In the genomic region with DNA sequence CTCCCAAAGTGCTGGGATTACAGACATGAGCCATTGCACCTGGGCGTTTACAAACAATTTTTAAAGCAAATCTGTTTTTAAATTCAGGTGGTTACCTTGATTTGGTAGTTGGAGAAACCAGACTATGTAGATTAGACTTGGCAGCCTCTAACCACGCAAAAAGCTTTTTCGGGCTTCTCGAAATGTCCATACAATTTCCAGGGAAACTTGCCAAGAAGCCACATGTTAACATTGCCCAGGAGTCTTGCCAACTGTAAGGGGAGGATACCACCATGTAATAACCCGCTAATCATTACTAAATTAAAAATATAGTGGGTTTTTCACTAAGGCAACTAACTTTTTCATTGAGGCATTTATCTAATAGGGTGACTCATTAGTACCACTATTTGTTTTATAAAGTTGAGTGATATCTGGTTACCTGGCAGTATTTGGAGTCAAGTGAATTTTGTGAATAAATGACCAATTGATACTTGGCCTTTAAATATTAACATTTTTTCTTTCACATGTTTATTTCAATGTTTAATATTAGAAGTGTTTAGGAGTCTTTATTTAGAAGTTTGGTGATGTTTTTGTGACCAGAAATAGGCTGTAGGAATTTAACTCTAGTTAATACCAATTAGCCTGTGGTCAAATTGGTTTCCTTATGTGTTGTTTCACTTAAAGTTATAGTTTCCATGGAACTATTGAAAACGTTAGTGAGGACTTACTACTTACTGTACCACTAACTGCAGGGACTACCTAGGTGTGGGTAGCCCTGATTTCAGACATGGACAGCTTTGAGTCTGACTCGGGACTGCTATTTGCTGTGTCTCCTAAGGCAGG, we compare ENCODE assay signal across 18 cellular contexts.
A peak's percentile ranks its signal among the peaks of the same experiment; 100 is the strongest.
DNase-seq lines count a peak whose midpoint lies in the region; ATAC-seq, FAIRE-seq and TF ChIP-seq lines count a peak whose summit lies in the region.
"Had no signal": no experiment of that assay in that cellular context is flagged by ENCODE, and none has a peak within 500 bp of the region (broad histone marks: within the 10 kb centered on the region; RNA-seq: fewer than 3 reads in every experiment).

No MANE protein-coding gene starts in this region.

- TF ChIP-seq CTCF in GM12878 (IDR thresholded peaks at IDR 0.05 in 2 of 3, conservative IDR thresholded peaks at IDR 0.05 in 1 of 3; ENCODE audit: control insufficient read depth in 2 of 3, extremely low read depth in 1 of 3, insufficient read depth in 1 of 3, low read depth in 3 of 3, low read length in 3 of 3) (no peak), pancreas (IDR thresholded peaks at IDR 0.05) (no peak), testis (IDR thresholded peaks at IDR 0.05) (no peak)

- SMC1A ChIA-PET in GM12878 (lab: Charles Lee; ENCODE audit: uncharacterized antibody, unreplicated experiment) = interaction anchor here (1.3 to 4.6 kb wide), 2 partner anchors 30 to 70 kb away, joined by 3 to 22 read pairs; no protein-coding TSS in a partner anchor

- intact Hi-C loops in GM12878 (cut with micrococcal nuclease; ENCODE audit: unreplicated experiment) = no loop called here
- intact Hi-C loops in pancreas (cut with DNase I) = no loop called here
- intact Hi-C loops in testis (cut with DNase I; ENCODE audit: low total_unique reads) = no loop called here

- H3K27me3 ChIP-seq in GM12878 (replicated peaks in 1 of 2; ENCODE audit: control insufficient read depth in 2 of 2, insufficient read depth in 2 of 2, low read length in 1 of 2) (no peaks in the 10 kb centered on the region; a peak in 1 of 4 replicates), pancreas (no peaks in the 10 kb centered on the region), testis (no peaks in the 10 kb centered on the region)
- H3K27me3 ChIP-seq: BLaER1 treated with 17β-estradiol and CSF1 and Interleukin-3, amounts not matched to agents 10 nM and 100 nM; Peyer's patch had no signal

- H3K4me2 ChIP-seq in GM12878 (ENCODE audit: control insufficient read depth, insufficient read depth) = no peak overlapping the region
- H3K4me2 ChIP-seq: BLaER1 treated with 17β-estradiol and CSF1 and Interleukin-3, amounts not matched to agents 10 nM and 100 nM had no signal

- peak; percentile 64 for ATAC-seq in HG03175 (IDR thresholded peaks at IDR 0.05; ENCODE audit: unreplicated experiment)
- ATAC-seq in GM12878 = peak; percentile 66
- ATAC-seq in pancreas = peak; percentile 47 to 74 (median 58)
- ATAC-seq in HG03097 (IDR thresholded peaks at IDR 0.05; ENCODE audit: low FRiP score, unreplicated experiment) = no peak
- ATAC-seq: SK-N-SH treated with all-trans-retinoic acid at 6 μM for 48 hours had no signal

- H3K36me3 ChIP-seq in GM12878 (ENCODE audit: control insufficient read depth in 2 of 2, insufficient read depth in 2 of 2, low read length in 1 of 2) (no peaks in the 10 kb centered on the region), pancreas (no peaks in the 10 kb centered on the region), testis (ENCODE audit: low read depth, missing control alignments) (no peaks in the 10 kb centered on the region)
- H3K36me3 ChIP-seq: Peyer's patch had no signal

- no TSS peak for BruUV-seq in GM12878 (replicated peaks; lab: Mats Ljungman, UMichigan)

- no peaks in the 10 kb centered on the region for H4K20me1 ChIP-seq in GM12878 (ENCODE audit: control insufficient read depth, insufficient read depth)

- H3K9ac ChIP-seq in GM12878 (ENCODE audit: control insufficient read depth, insufficient read depth, low read length) = no peak overlapping the region
- H3K9ac ChIP-seq: BLaER1 treated with 17β-estradiol and CSF1 and Interleukin-3, amounts not matched to agents 10 nM and 100 nM; GM23248 had no signal

- POLR2A ChIA-PET in GM12878 (lab: Charles Lee) = interaction anchor here (0.9 kb wide), 2 partner anchors 21 to 34 kb away, joined by 3 read pairs; no protein-coding TSS in a partner anchor

- no peak overlapping the region for H2AFZ ChIP-seq in GM12878 (ENCODE audit: control insufficient read depth, low read depth, low read length)
- H2AFZ ChIP-seq: GM23248 had no signal

- in situ Hi-C loops in GM12878 (cut with MboI) = no loop called here

- no peaks in the 10 kb centered on the region for H3K79me2 ChIP-seq in GM12878 (ENCODE audit: control insufficient read depth, insufficient read depth, low read length)

- RAD21 ChIA-PET in GM12878 (lab: Charles Lee; ENCODE audit: unreplicated experiment) = interaction anchor here (0.6 kb wide), 1 partner anchor 32 kb away, joined by 3 read pairs; no protein-coding TSS in a partner anchor

- TF ChIP-seq POLR2A in GM12878 (IDR thresholded peaks at IDR 0.05; ENCODE audit: low read depth, low read length) = no peak
- no peak for TF ChIP-seq POLR2A in testis (IDR thresholded peaks at IDR 0.05)

- H3K27ac ChIP-seq in GM12878 (ENCODE audit: control insufficient read depth, insufficient read depth) = no peak overlapping the region
- H3K27ac ChIP-seq in pancreas = peak overlapping the region in 2 of 4 donors; percentile 23 to 46
- H3K27ac ChIP-seq in testis = no peak overlapping the region
- H3K27ac ChIP-seq: BLaER1 treated with 17β-estradiol and CSF1 and Interleukin-3, amounts not matched to agents 10 nM and 100 nM; GM23248; Peyer's patch had no signal

- TF ChIP-seq EP300 in GM12878 (IDR thresholded peaks at IDR 0.05; ENCODE audit: borderline replicate concordance in 1 of 2, control insufficient read depth in 1 of 2, low read depth in 2 of 2, low read length in 2 of 2) = no peak

- H3K4me1 ChIP-seq in GM12878 (ENCODE audit: control insufficient read depth, insufficient read depth, low read length) = no peaks in the 10 kb centered on the region
- H3K4me1 ChIP-seq in pancreas = peaks cover 0 to 9% (median 6%) of the 10 kb centered on the region in 3 donors
- no peaks in the 10 kb centered on the region for H3K4me1 ChIP-seq in testis
- H3K4me1 ChIP-seq: Peyer's patch had no signal

- H3K4me3 ChIP-seq in GM12878 (no peak overlapping the region), pancreas (no peak overlapping the region), testis (no peak overlapping the region)
- H3K4me3 ChIP-seq: BLaER1 treated with 17β-estradiol and CSF1 and Interleukin-3, amounts not matched to agents 10 nM and 100 nM; GM23248; Peyer's patch had no signal

- FAIRE-seq in GM12878 (lab: Jason Lieb, UNC) = no peak
- no peak for FAIRE-seq in pancreas (lab: Jason Lieb, UNC)

- H3K9me3 ChIP-seq in GM12878 (replicated peaks; ENCODE audit: control insufficient read depth, insufficient read depth, low read length) (no peaks in the 10 kb centered on the region; the same call in 2 of the 3 replicates), pancreas (no peaks in the 10 kb centered on the region), testis (no peaks in the 10 kb centered on the region)
- H3K9me3 ChIP-seq: Peyer's patch had no signal

- no peak for TF ChIP-seq RAD21 in GM12878 (IDR thresholded peaks at IDR 0.05; ENCODE audit: insufficient read depth, low read depth, low read length)

- CTCF ChIA-PET in GM12878 (lab: Yijun Ruan, JAX) = interaction anchor here (1.6 kb wide), 1 partner anchor 91 kb away, joined by 4 read pairs; no protein-coding TSS in a partner anchor

- peak; percentile 15 for DNase-seq in NCI-H1105 treated with DMSO at 0.1 percent for 48 hours (lab: John Stamatoyannopoulos, UW)
- DNase-seq in NCI-H1105 (lab: John Stamatoyannopoulos, UW) = no peak
- DNase-seq in GM12878 (ENCODE audit: low read depth, low spot score) = no peak
- DNase-seq in pancreas = no peak
- DNase-seq in testis = no peak
- no peak for DNase-seq in NCI-H2107 (lab: John Stamatoyannopoulos, UW)
- DNase-seq: DMS153, GM23248, HCEC 1CT, KG1, NCI-H1930, NCI-H510A treated with DMSO at 0.1 percent for 48 hours, SHP77 had no signal

- WGBS in GM12878 (ENCODE audit: insufficient coverage, insufficient replicate concordance, low lambda C conversion rate, missing lambda C conversion rate) = 33% methylated on average over 7 of the region's 7 CpGs
- WGBS in pancreas, 2 donors = 19 to 31% methylated on average over 7 of the region's 7 CpGs
- WGBS in testis, 2 donors = 71 to 88% methylated on average over 7 of the region's 7 CpGs

TF ChIP-seq in GM12878, 131 proteins besides CTCF, POLR2A, EP300 and RAD21 (continues in another document):
- peak; percentile 69 for TF ChIP-seq MEF2B (IDR thresholded peaks at IDR 0.05; ENCODE audit: partially characterized antibody, poor library complexity, severe bottlenecking)
- TF ChIP-seq, protein P1, sequence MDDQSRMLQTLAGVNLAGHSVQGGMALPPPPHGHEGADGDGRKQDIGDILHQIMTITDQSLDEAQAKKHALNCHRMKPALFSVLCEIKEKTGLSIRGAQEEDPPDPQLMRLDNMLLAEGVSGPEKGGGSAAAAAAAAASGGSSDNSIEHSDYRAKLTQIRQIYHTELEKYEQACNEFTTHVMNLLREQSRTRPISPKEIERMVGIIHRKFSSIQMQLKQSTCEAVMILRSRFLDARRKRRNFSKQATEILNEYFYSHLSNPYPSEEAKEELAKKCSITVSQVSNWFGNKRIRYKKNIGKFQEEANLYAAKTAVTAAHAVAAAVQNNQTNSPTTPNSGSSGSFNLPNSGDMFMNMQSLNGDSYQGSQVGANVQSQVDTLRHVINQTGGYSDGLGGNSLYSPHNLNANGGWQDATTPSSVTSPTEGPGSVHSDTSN (IDR thresholded peaks at IDR 0.05; ENCODE audit: insufficient replicate concordance, low read depth, low read length) = no peak
- no peak for TF ChIP-seq STAT1 (conservative IDR thresholded peaks at IDR 0.05)
- peak; percentile 62 for TF ChIP-seq MTA2 (IDR thresholded peaks at IDR 0.05; ENCODE audit: low read depth)
- TF ChIP-seq, protein P2, sequence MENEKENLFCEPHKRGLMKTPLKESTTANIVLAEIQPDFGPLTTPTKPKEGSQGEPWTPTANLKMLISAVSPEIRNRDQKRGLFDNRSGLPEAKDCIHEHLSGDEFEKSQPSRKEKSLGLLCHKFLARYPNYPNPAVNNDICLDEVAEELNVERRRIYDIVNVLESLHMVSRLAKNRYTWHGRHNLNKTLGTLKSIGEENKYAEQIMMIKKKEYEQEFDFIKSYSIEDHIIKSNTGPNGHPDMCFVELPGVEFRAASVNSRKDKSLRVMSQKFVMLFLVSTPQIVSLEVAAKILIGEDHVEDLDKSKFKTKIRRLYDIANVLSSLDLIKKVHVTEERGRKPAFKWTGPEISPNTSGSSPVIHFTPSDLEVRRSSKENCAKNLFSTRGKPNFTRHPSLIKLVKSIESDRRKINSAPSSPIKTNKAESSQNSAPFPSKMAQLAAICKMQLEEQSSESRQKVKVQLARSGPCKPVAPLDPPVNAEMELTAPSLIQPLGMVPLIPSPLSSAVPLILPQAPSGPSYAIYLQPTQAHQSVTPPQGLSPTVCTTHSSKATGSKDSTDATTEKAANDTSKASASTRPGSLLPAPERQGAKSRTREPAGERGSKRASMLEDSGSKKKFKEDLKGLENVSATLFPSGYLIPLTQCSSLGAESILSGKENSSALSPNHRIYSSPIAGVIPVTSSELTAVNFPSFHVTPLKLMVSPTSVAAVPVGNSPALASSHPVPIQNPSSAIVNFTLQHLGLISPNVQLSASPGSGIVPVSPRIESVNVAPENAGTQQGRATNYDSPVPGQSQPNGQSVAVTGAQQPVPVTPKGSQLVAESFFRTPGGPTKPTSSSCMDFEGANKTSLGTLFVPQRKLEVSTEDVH (IDR thresholded peaks at IDR 0.05; ENCODE audit: low read depth, partially characterized antibody) = no peak
- TF ChIP-seq IKZF2 (IDR thresholded peaks at IDR 0.05) = 0 out of 4 replicates have a peak, but pooled peaks of 1 of the 2 experiments have one; percentile 27
- TF ChIP-seq PAX8 (IDR thresholded peaks at IDR 0.05) = no peak
